Comparison of ENCODE assay signal across 17 cellular contexts in the genomic region with DNA sequence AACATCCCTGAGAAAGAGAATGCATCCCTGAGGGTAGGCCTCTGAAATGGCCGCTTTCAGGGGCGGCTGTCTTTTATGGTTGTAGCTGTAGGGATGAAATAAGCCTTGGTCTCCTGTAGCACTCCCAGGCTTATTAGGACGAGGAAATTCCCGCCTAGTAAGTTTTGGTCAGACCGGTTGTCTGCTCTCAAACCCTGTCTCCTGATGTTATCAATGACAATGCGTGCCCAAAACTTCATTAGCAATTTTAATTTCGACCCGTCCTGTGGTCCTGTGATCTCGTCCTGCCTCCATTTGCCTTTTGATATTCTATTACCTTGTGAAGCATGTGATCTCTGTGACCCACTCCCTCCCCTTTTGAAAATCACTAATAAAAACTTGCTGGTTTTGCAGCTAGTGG. TPM values are rescaled to one million over a fixed set of nuclear protein-coding genes. Genes with fewer than 3 reads are reported as not detected.
"Had no signal": no experiment of that assay in that cellular context is flagged by ENCODE, and none has a peak within 500 bp of the region (broad histone marks: within the 10 kb centered on the region; RNA-seq: fewer than 3 reads in every experiment).

No MANE protein-coding gene starts in this region.

RNA-seq across cellular contexts. Expression of gene PLA2G2A, which starts 10.7 kb away (rescaled TPM):
- total RNA-seq: activated CD4-positive, alpha-beta memory T cell treated with anti-CD3 and anti-CD28 coated beads for 36 hours; activated CD4-positive, alpha-beta T cell treated with anti-CD3 and anti-CD28 coated beads for 36 hours; activated CD4-positive, alpha-beta T cell treated with anti-CD3 and anti-CD28 coated beads, Interleukin-2, amount 10 ng/mL, durations not matched to agents 24 days and 14 days; activated CD8-positive, alpha-beta memory T cell treated with anti-CD3 and anti-CD28 coated beads for 36 hours; activated CD8-positive, alpha-beta memory T cell treated with anti-CD3 and anti-CD28 coated beads, Interleukin-2, amount 10 ng/mL, durations not matched to agents 7 days and 5 days; activated CD8-positive, alpha-beta T cell treated with anti-CD3 and anti-CD28 coated beads, Interleukin-2, amount 10 ng/mL, durations not matched to agents 7 days and 5 days; activated naive CD4-positive, alpha-beta T cell treated with anti-CD3 and anti-CD28 coated beads for 36 hours; activated naive CD8-positive, alpha-beta T cell treated with anti-CD3 and anti-CD28 coated beads for 36 hours; activated T-helper 1 cell treated with anti-CD3 and anti-CD28 coated beads, Interleukin-12 subunit alpha, Interleukin-12 subunit beta, Interleukin-2, Interleukin-4 antibody, amounts not matched to agents 30 ng/mL and 10 ng/mL and 1 ng/mL, durations not matched to agents 14 hours and 24 hours and 36 hours; activated T-helper 2 cell treated with anti-CD3 and anti-CD28 coated beads, Interferon-gamma antibody, Interleukin-2, Interleukin-4, amounts not matched to agents 10 μg/mL and 5 μg/mL and 100 μg/mL, durations not matched to agents 14 hours and 24 hours and 36 hours; chondrocyte; dermis blood vessel endothelial cell; endothelial cell of umbilical vein; fibroblast of lung; fibroblast of villous mesenchyme; glomerular endothelial cell; T-helper 17 cell had no signal
- polyA plus RNA-seq: endothelial cell of umbilical vein, fibroblast of lung had no signal
